22 cellular contexts compared by ENCODE assay signal in genomic region chr9:72814083-72814482, GRCh38.
DNase-seq lines count a peak whose midpoint lies in the region; ATAC-seq and TF ChIP-seq lines count a peak whose summit lies in the region.
"Had no signal": no experiment of that assay in that cellular context is flagged by ENCODE, and none has a peak within 500 bp of the region (broad histone marks: within the 10 kb centered on the region; RNA-seq: fewer than 3 reads in every experiment).

No MANE protein-coding gene starts in this region.

- no peak overlapping the region for H2AFZ ChIP-seq in neural progenitor cell (replicated peaks)
- H2AFZ ChIP-seq: GM23338 had no signal

- H3K4me3 ChIP-seq in right atrium auricular region (no peak overlapping the region), left ventricle myocardium inferior (no peak overlapping the region), neural progenitor cell (no peak overlapping the region), testis (no peak overlapping the region)
- H3K4me3 ChIP-seq: BLaER1, GM12878, GM23338 had no signal

- H3K4me1 Mint-ChIP-seq in neural progenitor cell = peaks cover 8% of the 10 kb centered on the region
- no peaks in the 10 kb centered on the region for H3K4me1 Mint-ChIP-seq in natural killer cell treated with Interleukin-12 subunit alpha and Interleukin-12 subunit beta and Interleukin-15 and Interleukin-18, amount 100 ng/mL, for 72 hours (ENCODE audit: low read depth in 2 of 2)
- H3K4me1 Mint-ChIP-seq: B cell; CD4-positive, CD25-positive, alpha-beta regulatory T cell; CD8-positive, alpha-beta memory T cell; GM23338; H9 had no signal

- H3K36me3 Mint-ChIP-seq in neural progenitor cell = no peaks in the 10 kb centered on the region
- no peaks in the 10 kb centered on the region for H3K36me3 Mint-ChIP-seq in natural killer cell treated with Interleukin-12 subunit alpha and Interleukin-12 subunit beta and Interleukin-15 and Interleukin-18, amount 100 ng/mL, for 72 hours
- H3K36me3 Mint-ChIP-seq: CD4-positive, CD25-positive, alpha-beta regulatory T cell; CD8-positive, alpha-beta memory T cell had no signal

- no peaks in the 10 kb centered on the region for H3K27me3 Mint-ChIP-seq in neural progenitor cell (ENCODE audit: insufficient read depth, low read depth)
- H3K27me3 Mint-ChIP-seq in natural killer cell treated with Interleukin-12 subunit alpha and Interleukin-12 subunit beta and Interleukin-15 and Interleukin-18, amount 100 ng/mL, for 72 hours = peaks cover 2 to 16% of the 10 kb centered on the region in 2 donors
- H3K27me3 Mint-ChIP-seq: CD4-positive, CD25-positive, alpha-beta regulatory T cell had no signal

- no peak overlapping the region for H3K4me3 Mint-ChIP-seq in neural progenitor cell
- H3K4me3 Mint-ChIP-seq in natural killer cell treated with Interleukin-12 subunit alpha and Interleukin-12 subunit beta and Interleukin-15 and Interleukin-18, amount 100 ng/mL, for 72 hours = no peak overlapping the region
- H3K4me3 Mint-ChIP-seq: B cell; CD4-positive, CD25-positive, alpha-beta regulatory T cell; CD8-positive, alpha-beta memory T cell; GM23338; H9 had no signal

- H3K4me1 ChIP-seq in right atrium auricular region (no peaks in the 10 kb centered on the region), left ventricle myocardium inferior (no peaks in the 10 kb centered on the region), neural progenitor cell (no peaks in the 10 kb centered on the region), testis (peaks cover 4% of the 10 kb centered on the region)
- H3K4me1 ChIP-seq: BLaER1 had no signal

- no peaks in the 10 kb centered on the region for H4K20me1 ChIP-seq in neural progenitor cell (ENCODE audit: low read depth)
- H4K20me1 ChIP-seq: BLaER1 had no signal

- WGBS in testis, 2 donors = 33 to 50% methylated on average over 6 of the region's 6 CpGs

- no peaks in the 10 kb centered on the region for H3F3A ChIP-seq in neural progenitor cell (ENCODE audit: low read depth)

- DNase-seq in Right ventricle myocardium inferior (ENCODE audit: missing footprints) (no peak), right atrium auricular region (ENCODE audit: low spot score) (no peak), left ventricle myocardium superior (no peak), left ventricle myocardium inferior (no peak), neural progenitor cell (ENCODE audit: low spot score) (no peak), testis (peak; percentile 61), GM19238 (ENCODE audit: insufficient read length, low spot score) (no peak)
- no peak for DNase-seq in natural killer cell treated with Interleukin-12 subunit alpha and Interleukin-12 subunit beta and Interleukin-15 and Interleukin-18, amount 100 ng/mL, for 72 hours (ENCODE audit: low spot score)
- DNase-seq: CD4-positive, CD25-positive, alpha-beta regulatory T cell; CD8-positive, alpha-beta memory T cell; DMS 273 treated with DMSO at 0.1 percent for 48 hours; DMS79; EL; GDM1; H9 had no signal

- peaks cover 2% of the 10 kb centered on the region for H3K9me3 Mint-ChIP-seq in neural progenitor cell
- H3K9me3 Mint-ChIP-seq in natural killer cell treated with Interleukin-12 subunit alpha and Interleukin-12 subunit beta and Interleukin-15 and Interleukin-18, amount 100 ng/mL, for 72 hours = no peaks in the 10 kb centered on the region
- H3K9me3 Mint-ChIP-seq: CD4-positive, CD25-positive, alpha-beta regulatory T cell; GM23338; H9 had no signal

- H3K4me2 ChIP-seq in neural progenitor cell = no peak overlapping the region
- H3K4me2 ChIP-seq: BLaER1, GM23338 had no signal

- no peaks in the 10 kb centered on the region for H3K79me2 ChIP-seq in neural progenitor cell (ENCODE audit: low read depth)

- ATAC-seq in Right ventricle myocardium inferior = peak; percentile 75
- ATAC-seq in left ventricle myocardium superior = peak; percentile 52
- no peak for ATAC-seq in natural killer cell treated with Interleukin-12 subunit alpha and Interleukin-12 subunit beta and Interleukin-15 and Interleukin-18, amount 100 ng/mL, for 72 hours
- ATAC-seq: GM12878, GM23338, HCT116 had no signal

- H3K27me3 ChIP-seq in right atrium auricular region (no peaks in the 10 kb centered on the region), left ventricle myocardium inferior (ENCODE audit: low read depth) (peaks cover 1% of the 10 kb centered on the region), neural progenitor cell (no peaks in the 10 kb centered on the region), testis (no peaks in the 10 kb centered on the region)
- H3K27me3 ChIP-seq: BLaER1 had no signal

- intact Hi-C loops in Right ventricle myocardium inferior (cut with DNase I) (no loop called here), left ventricle myocardium superior (cut with micrococcal nuclease) (no loop called here), left ventricle myocardium inferior (cut with micrococcal nuclease) (no loop called here), testis (cut with DNase I; ENCODE audit: low total_unique reads) (no loop called here)

- H3K27ac ChIP-seq in right atrium auricular region (no peak overlapping the region), left ventricle myocardium inferior (replicated peaks) (no peak overlapping the region), neural progenitor cell (no peak overlapping the region), testis (peak overlapping the region; percentile 27 to 46)
- H3K27ac ChIP-seq: 22Rv1, BLaER1, C4-2B had no signal

- no peak for TF ChIP-seq POLR2A in testis (IDR thresholded peaks at IDR 0.05)

- H3K27ac Mint-ChIP-seq in neural progenitor cell = peak overlapping the region; percentile 63
- H3K27ac Mint-ChIP-seq in natural killer cell treated with Interleukin-12 subunit alpha and Interleukin-12 subunit beta and Interleukin-15 and Interleukin-18, amount 100 ng/mL, for 72 hours = no peak overlapping the region
- H3K27ac Mint-ChIP-seq: B cell; CD4-positive, CD25-positive, alpha-beta regulatory T cell; CD8-positive, alpha-beta memory T cell; GM23338; H9 had no signal

- H3K36me3 ChIP-seq in right atrium auricular region (no peaks in the 10 kb centered on the region), left ventricle myocardium inferior (no peaks in the 10 kb centered on the region), neural progenitor cell (no peaks in the 10 kb centered on the region), testis (ENCODE audit: low read depth, missing control alignments) (no peaks in the 10 kb centered on the region)
- H3K36me3 ChIP-seq: BLaER1 had no signal

- no peak for TF ChIP-seq CTCF in right atrium auricular region (IDR thresholded peaks at IDR 0.05)
- no peak for TF ChIP-seq CTCF in left ventricle myocardium inferior (IDR thresholded peaks at IDR 0.05; ENCODE audit: borderline replicate concordance)
- TF ChIP-seq CTCF in neural progenitor cell (IDR thresholded peaks at IDR 0.05) = no peak
- TF ChIP-seq CTCF in testis (IDR thresholded peaks at IDR 0.05) = no peak

- no peaks in the 10 kb centered on the region for H3K9me3 ChIP-seq in right atrium auricular region
- no peaks in the 10 kb centered on the region for H3K9me3 ChIP-seq in left ventricle myocardium inferior (replicated peaks)
- H3K9me3 ChIP-seq in neural progenitor cell (ENCODE audit: low read depth) = no peaks in the 10 kb centered on the region
- no peaks in the 10 kb centered on the region for H3K9me3 ChIP-seq in testis
- H3K9me3 ChIP-seq: BLaER1 had no signal

- H3K9ac ChIP-seq in neural progenitor cell = no peak overlapping the region
- H3K9ac ChIP-seq: BLaER1 had no signal

Comparison
In these comparisons a context has a peak if more than half of its experiments do, and no peak if none do; other contexts are left out.
1. ATAC-seq: peak in Right ventricle myocardium inferior (single experiment) and left ventricle myocardium superior (single experiment); none in natural killer cell treated with Interleukin-12 subunit alpha and Interleukin-12 subunit beta and Interleukin-15 and Interleukin-18, amount 100 ng/mL, for 72 hours (0 of 2).
2. H3K27ac ChIP-seq: peak in testis (2 of 2); none in right atrium auricular region (0 of 2), left ventricle myocardium inferior (single experiment) and neural progenitor cell (single experiment).